10 cellular contexts compared by ENCODE assay signal in genomic region chr17:55825213-55825612, GRCh38.
DNase-seq lines count a peak whose midpoint lies in the region; ATAC-seq, FAIRE-seq and TF ChIP-seq lines count a peak whose summit lies in the region.
"Had no signal": no experiment of that assay in that cellular context is flagged by ENCODE, and none has a peak within 500 bp of the region (broad histone marks: within the 10 kb centered on the region; RNA-seq: fewer than 3 reads in every experiment).

No MANE protein-coding gene starts in this region.

- H3K4ac ChIP-seq in H9 (ENCODE audit: low read depth, low read length), result no peak overlapping the region

- H3K9me3 ChIP-seq in H9 (ENCODE audit: control insufficient read depth, low read depth, low read length) (no peaks in the 10 kb centered on the region), kidney (ENCODE audit: control insufficient read depth in 1 of 2, low read length in 2 of 2) (no peaks in the 10 kb centered on the region), HAP-1 (no peaks in the 10 kb centered on the region)

- no peak overlapping the region for H3K4me3 Mint-ChIP-seq in H9

- no peak overlapping the region for H2BK20ac ChIP-seq in H9 (ENCODE audit: low read depth, low read length, poor library complexity, severe bottlenecking)

- H3K9me3 Mint-ChIP-seq in H9, result no peaks in the 10 kb centered on the region

- in situ Hi-C loops in HAP-1 (cut with MboI; ENCODE audit: low sequenced_read_pairs), result no loop called here

- no peaks in the 10 kb centered on the region for H3K79me2 ChIP-seq in H9 (ENCODE audit: insufficient read depth, low read length)

- no peak overlapping the region for H3K27ac ChIP-seq in H9 (ENCODE audit: insufficient read length, low read depth, low read length)
- no peak overlapping the region for H3K27ac ChIP-seq in kidney (ENCODE audit: low read depth in 2 of 2, low read length in 2 of 2)

- H2BK12ac ChIP-seq in H9 (ENCODE audit: insufficient read length, low read depth, low read length), result no peak overlapping the region

- no peak overlapping the region for H3K23ac ChIP-seq in H9 (ENCODE audit: insufficient read length, low read depth, low read length)

- no peak overlapping the region for H3K4me2 ChIP-seq in H9 (ENCODE audit: insufficient read depth, insufficient read length, low read length)

- H3K36me3 ChIP-seq in kidney (ENCODE audit: control insufficient read depth in 1 of 2, insufficient read depth in 2 of 2, low read length in 2 of 2) (no peaks in the 10 kb centered on the region), HAP-1 (replicated peaks) (no peaks in the 10 kb centered on the region)

- peak; percentile 65 for TF ChIP-seq CTCF in H9 (conservative IDR thresholded peaks at IDR 0.05)
- TF ChIP-seq CTCF in kidney (IDR thresholded peaks at IDR 0.05; ENCODE audit: borderline replicate concordance, extremely low read depth, insufficient read depth), result peak; percentile 30

- no peak overlapping the region for H4K91ac ChIP-seq in H9 (ENCODE audit: insufficient read length, low read depth, low read length)

- no peaks in the 10 kb centered on the region for H3K36me3 Mint-ChIP-seq in H9 (ENCODE audit: insufficient read depth in 1 of 3, low read depth in 3 of 3)

- no peak overlapping the region for H3K9ac ChIP-seq in H9 (ENCODE audit: extremely low read depth, insufficient read length, low read length)
- H3K9ac ChIP-seq in kidney (ENCODE audit: low read length in 2 of 2), result no peak overlapping the region

- no peak overlapping the region for H2BK15ac ChIP-seq in H9 (ENCODE audit: low read depth, low read length)

- H2AK5ac ChIP-seq in H9 (ENCODE audit: insufficient read length, low read length), result no peak overlapping the region

- no peaks in the 10 kb centered on the region for H3K23me2 ChIP-seq in H9 (ENCODE audit: insufficient read length, low read depth, low read length, poor library complexity, severe bottlenecking)

- H3K27me3 ChIP-seq in H9 (ENCODE audit: insufficient read depth, low read length) (no peaks in the 10 kb centered on the region), HAP-1 (ENCODE audit: low read depth) (peaks cover under 1% of the 10 kb centered on the region; the same call in 1 of the 2 replicates)

- H4K8ac ChIP-seq in H9 (replicated peaks; ENCODE audit: insufficient read length, low read depth, low read length), result no peak overlapping the region

- H4K5ac ChIP-seq in H9 (ENCODE audit: insufficient read length, low read depth, low read length), result no peak overlapping the region

- H3K27ac Mint-ChIP-seq in H9, result no peak overlapping the region

- H3K4me3 ChIP-seq in kidney (ENCODE audit: low read length in 2 of 2) (no peak overlapping the region), HAP-1 (no peak overlapping the region)

- WGBS in H9 (ENCODE audit: extremely low coverage, insufficient read length, low lambda C conversion rate), result no CpG with 5 or more reads among the region's 2 CpGs

- peak; percentile 11 for DNase-seq in ELR (ENCODE audit: low read depth)
- DNase-seq in H9, result no peak
- DNase-seq in RPMI7951 (ENCODE audit: low read depth), result peak; percentile 9
- no peak for DNase-seq in kidney
- DNase-seq in HTR-8/SVneo (ENCODE audit: insufficient read length, low spot score), result no peak
- DNase-seq in HAP-1 (ENCODE audit: low spot score in 2 of 2), result no peak
- DNase-seq: aorta had no signal

- no peak overlapping the region for H3K14ac ChIP-seq in H9 (ENCODE audit: insufficient read depth, low read length)

- H3K79me1 ChIP-seq in H9 (ENCODE audit: insufficient read depth, low read depth, low read length, poor library complexity, severe bottlenecking), result no peaks in the 10 kb centered on the region

- no peak overlapping the region for H2BK120ac ChIP-seq in H9 (ENCODE audit: low read depth, low read length, poor library complexity, severe bottlenecking)

- H2BK5ac ChIP-seq in H9 (ENCODE audit: insufficient read length, low read length), result no peak overlapping the region

- peaks cover 0 to 2% of the 10 kb centered on the region in 2 experiments; a peak in 1 of 4 replicates for H3K4me1 Mint-ChIP-seq in H9

- no peak overlapping the region for H3K18ac ChIP-seq in H9 (ENCODE audit: insufficient read length, low read depth, low read length)

- no peak overlapping the region for H2AFZ ChIP-seq in H9 (ENCODE audit: low read length)

- H3K56ac ChIP-seq in H9 (ENCODE audit: insufficient read length, low read depth, low read length), result no peak overlapping the region

- no peaks in the 10 kb centered on the region for H3K4me1 ChIP-seq in H9 (ENCODE audit: insufficient read depth, low read length)
- H3K4me1 ChIP-seq in kidney (ENCODE audit: control insufficient read depth in 1 of 2, insufficient read depth in 1 of 2, low read depth in 1 of 2, low read length in 2 of 2), result no peaks in the 10 kb centered on the region
- H3K4me1 ChIP-seq in HAP-1, result no peaks in the 10 kb centered on the region

- intact Hi-C loops in kidney (cut with DNase I), result no loop called here

- ATAC-seq in HG03139 (IDR thresholded peaks at IDR 0.05; ENCODE audit: unreplicated experiment) (no peak), HG03045 (IDR thresholded peaks at IDR 0.05; ENCODE audit: unreplicated experiment) (no peak)

- no peaks in the 10 kb centered on the region for H3K27me3 Mint-ChIP-seq in H9 (ENCODE audit: low read depth)

- FAIRE-seq in kidney (lab: Jason Lieb, UNC) (no peak), HTR-8/SVneo (lab: Jason Lieb, UNC) (no peak)
- FAIRE-seq: G401.6 had no signal

- no peaks in the 10 kb centered on the region for H4K20me1 ChIP-seq in H9 (ENCODE audit: control insufficient read depth, insufficient read depth, insufficient read length)

- no peak overlapping the region for H3T11ph ChIP-seq in H9 (ENCODE audit: low read length)

Comparison
In these comparisons a context has a peak if more than half of its experiments do, and no peak if none do; other contexts are left out.
1. DNase-seq: peak in ELR (single experiment) and RPMI7951 (single experiment); none in H9 (single experiment), kidney (single experiment), HTR-8/SVneo (single experiment) and HAP-1 (0 of 2).